ENCODE assay signal across 20 cellular contexts in genomic region chr11:73317803-73318202, GRCh38. TPM values are rescaled to one million over a fixed set of nuclear protein-coding genes. Genes with fewer than 3 reads are reported as not detected.
A peak's percentile ranks its signal among the peaks of the same experiment; 100 is the strongest.
DNase-seq lines count a peak whose midpoint lies in the region; ATAC-seq and TF ChIP-seq lines count a peak whose summit lies in the region.
"Had no signal": no experiment of that assay in that cellular context is flagged by ENCODE, and none has a peak within 500 bp of the region (broad histone marks: within the 10 kb centered on the region; RNA-seq: fewer than 3 reads in every experiment).

No MANE protein-coding gene starts in this region.

- no peak overlapping the region for H2AFZ ChIP-seq in fibroblast of lung (ENCODE audit: low read length)
- H2AFZ ChIP-seq in osteoblast (ENCODE audit: low read length) = no peak overlapping the region
- H2AFZ ChIP-seq: GM23338 had no signal

- no peak for TF ChIP-seq CTCF in fibroblast of lung (conservative IDR thresholded peaks at IDR 0.05 in 1 of 2, IDR thresholded peaks at IDR 0.05 in 1 of 2; ENCODE audit: low read depth in 1 of 2, low read length in 2 of 2)
- TF ChIP-seq CTCF in osteoblast (IDR thresholded peaks at IDR 0.05; ENCODE audit: extremely low read depth, low read depth, low read length) = no peak
- TF ChIP-seq CTCF in tibial artery (IDR thresholded peaks at IDR 0.05) = no peak

- peak overlapping the region; percentile 62 for H3K27ac ChIP-seq in angular gyrus (ENCODE audit: low read depth, low read length)
- H3K27ac ChIP-seq in fibroblast of lung (ENCODE audit: insufficient read depth, low read length) = peak overlapping the region; percentile 65
- H3K27ac ChIP-seq in osteoblast (ENCODE audit: low read depth, low read length) = peak overlapping the region; percentile 75
- H3K27ac ChIP-seq in tibial artery = peak overlapping the region; percentile 97
- H3K27ac ChIP-seq: C4-2B had no signal

- H3K27me3 ChIP-seq in fibroblast of lung (ENCODE audit: control insufficient read depth, insufficient read depth, low read length) = no peaks in the 10 kb centered on the region
- H3K27me3 ChIP-seq in osteoblast (ENCODE audit: insufficient read depth, low read length) = no peaks in the 10 kb centered on the region
- H3K27me3 ChIP-seq in tibial artery = no peaks in the 10 kb centered on the region
- H3K27me3 ChIP-seq: MG63 had no signal

- H4K20me1 ChIP-seq in fibroblast of lung (ENCODE audit: control insufficient read depth, extremely low read depth, insufficient read depth, low read length) = no peaks in the 10 kb centered on the region
- peaks cover 71% of the 10 kb centered on the region for H4K20me1 ChIP-seq in osteoblast (ENCODE audit: insufficient read depth, low read length)

- H3K36me3 ChIP-seq in fibroblast of lung (ENCODE audit: control insufficient read depth, insufficient read depth, low read length) (peaks cover 4% of the 10 kb centered on the region), osteoblast (ENCODE audit: insufficient read depth, low read length) (peaks cover 6% of the 10 kb centered on the region), tibial artery (no peaks in the 10 kb centered on the region)

- intact Hi-C loops in tibial artery (cut with DNase I; ENCODE audit: low total_unique reads) = no loop called here

- H3K79me2 ChIP-seq in fibroblast of lung (ENCODE audit: control insufficient read depth, insufficient read depth, low read length) (peaks cover 88% of the 10 kb centered on the region), osteoblast (ENCODE audit: insufficient read depth, low read length) (peaks cover 94% of the 10 kb centered on the region)

- H3K4me2 ChIP-seq in fibroblast of lung (ENCODE audit: extremely low read depth, insufficient read depth, low read length) (no peak overlapping the region), osteoblast (ENCODE audit: insufficient read depth, low read length) (peak overlapping the region; percentile 46)
- H3K4me2 ChIP-seq: GM23338 had no signal

- H3K4me1 ChIP-seq in fibroblast of lung (ENCODE audit: control insufficient read depth, extremely low read depth, insufficient read depth, low read length) (peaks cover 67% of the 10 kb centered on the region), osteoblast (ENCODE audit: insufficient read depth, low read length) (peaks cover 90% of the 10 kb centered on the region), tibial artery (peaks cover 0 to 100% (median 95%) of the 10 kb centered on the region in 4 donors)

- no peak for DNase-seq in fibroblast of lung (ENCODE audit: low read depth in 2 of 2)
- no peak for DNase-seq in osteoblast (ENCODE audit: insufficient read length, low spot score, missing footprints)
- no peak for DNase-seq in tibial artery
- DNase-seq in activated naive CD4-positive, alpha-beta T cell treated with Interleukin-2 at 50 U/mL for 16 hours = no peak
- no peak for DNase-seq in Ammon's horn (ENCODE audit: low spot score)
- DNase-seq: activated CD8-positive, alpha-beta memory T cell treated with anti-CD3 and anti-CD28 coated beads, Interleukin-2, amount 50 U/mL, for 48 hours; activated naive CD4-positive, alpha-beta T cell treated with anti-CD3 and anti-CD28 coated beads for 36 hours; DND-41; MG63; NCI-H1930; NCI-H526 treated with DMSO at 0.1 percent for 48 hours; stimulated activated CD4-positive, alpha-beta T cell treated with anti-CD3 and anti-CD28 coated beads, Interleukin-1b, Interleukin-23, amount 100 ng/mL, for 48 hours; T-helper 17 cell had no signal

- peak overlapping the region; percentile 16 for H3K9ac ChIP-seq in fibroblast of lung (ENCODE audit: insufficient read depth, low read length)

- no peak overlapping the region for H3K4me3 ChIP-seq in fibroblast of lung (replicated peaks in 1 of 4; ENCODE audit: control extremely low read depth in 1 of 4, insufficient read depth in 1 of 4, low read depth in 3 of 4, low read length in 4 of 4)
- peak overlapping the region; percentile 12 for H3K4me3 ChIP-seq in osteoblast (ENCODE audit: insufficient read depth, low read length)
- H3K4me3 ChIP-seq in tibial artery = peak overlapping the region; percentile 15 to 33
- H3K4me3 ChIP-seq: GM23338, MG63 had no signal

- no peaks in the 10 kb centered on the region for H3K9me3 ChIP-seq in fibroblast of lung (ENCODE audit: control insufficient read depth, insufficient read depth, low read depth, low read length)
- no peaks in the 10 kb centered on the region for H3K9me3 ChIP-seq in osteoblast (ENCODE audit: low read depth, low read length)
- no peaks in the 10 kb centered on the region for H3K9me3 ChIP-seq in tibial artery
- H3K9me3 ChIP-seq: MG63 had no signal

- no peak for ATAC-seq in HG03139 (IDR thresholded peaks at IDR 0.05; ENCODE audit: unreplicated experiment)
- ATAC-seq in HG02623 (IDR thresholded peaks at IDR 0.05; ENCODE audit: unreplicated experiment) = no peak
- ATAC-seq: activated CD4-positive, CD25-positive, alpha-beta regulatory T cell treated with anti-CD3 and anti-CD28 coated beads, Interleukin-2, amount 50 U/mL, for 24 hours; GM23338; T-helper 17 cell had no signal

RNA-seq across cellular contexts. Expression of gene ARHGEF17, which starts 9.7 kb away (rescaled TPM):
- total RNA-seq in fibroblast of lung (28.2 and 42.8 TPM in 2 replicates), osteoblast (50.1 and 67.0 TPM in 2 replicates)
- polyA plus RNA-seq in fibroblast of lung = 26.5 and 43.1 TPM in 2 replicates
- polyA plus RNA-seq in fibroblast of lung (2012) = 41.8 and 65.2 TPM in 2 replicates
- 98.5 and 157 TPM in 2 replicates for polyA minus RNA-seq in fibroblast of lung (ENCODE audit: low replicate concordance)

RNA-seq across cellular contexts. Expression of gene P2RY6, which starts 45.7 kb away (rescaled TPM):
- total RNA-seq in fibroblast of lung (0.26 and 0.33 TPM in 2 replicates), osteoblast (0.72 and 1.8 TPM in 2 replicates)
- 0.12 and 0.24 TPM in 2 replicates for polyA plus RNA-seq in fibroblast of lung
- 0.10 and 0.22 TPM in 2 replicates for polyA plus RNA-seq in fibroblast of lung (2012)
- 0.27 TPM in 1 of 2 replicates, not detected in the other for polyA minus RNA-seq in fibroblast of lung (ENCODE audit: low replicate concordance)
- total RNA-seq: activated naive CD4-positive, alpha-beta T cell treated with anti-CD3 and anti-CD28 coated beads for 36 hours; bronchial epithelial cell; GM23338; T-helper 17 cell had no signal
- polyA plus RNA-seq: GM23338 had no signal

RNA-seq across cellular contexts. Expression of gene RELT, which starts 58.4 kb away (rescaled TPM):
- total RNA-seq in fibroblast of lung (0.33 and 0.77 TPM in 2 replicates), osteoblast (2.9 and 4.0 TPM in 2 replicates)
- polyA plus RNA-seq in fibroblast of lung = 0.70 and 1.0 TPM in 2 replicates
- polyA plus RNA-seq in fibroblast of lung (2012) = 0.96 and 1.8 TPM in 2 replicates
- polyA minus RNA-seq in fibroblast of lung (ENCODE audit: low replicate concordance) = 0.85 and 0.90 TPM in 2 replicates

Comparison
In these comparisons a context has a peak if more than half of its experiments do, and no peak if none do; other contexts are left out.
1. H3K4me3 ChIP-seq: peak in osteoblast (single experiment) and tibial artery (2 of 2); none in fibroblast of lung (0 of 4).
2. Peak in every context shown above with its lines, with median percentiles within 50 percentile points of each other: H3K27ac ChIP-seq.